ENCODE assay signal across 1 cellular context in genomic region chr6:25907475-25908014, GRCh38.
TF ChIP-seq lines count a peak whose summit lies in the region.

No MANE protein-coding gene starts in this region.

TF ChIP-seq in HepG2, 621 proteins besides CTCF, POLR2A, EP300 and RAD21 (continued from another document and continues in another):
- peak; percentile 83; the same call in 1 of the 2 replicates for TF ChIP-seq MYPOP (CRISPR knock-in tag; IDR thresholded peaks at IDR 0.05)
- peak; percentile 61; the same call in 1 of the 2 replicates for TF ChIP-seq MIER2 (CRISPR knock-in tag; IDR thresholded peaks at IDR 0.05)
- peak; percentile 75 for TF ChIP-seq MAFF (IDR thresholded peaks at IDR 0.05; ENCODE audit: low read depth, low read length)
- peak; percentile 85 for TF ChIP-seq MEF2D (CRISPR knock-in tag; IDR thresholded peaks at IDR 0.05)
- peak; percentile 89 for TF ChIP-seq HOMEZ (CRISPR knock-in tag; IDR thresholded peaks at IDR 0.05; ENCODE audit: low read depth)
- no peak for TF ChIP-seq GTF2F1 (IDR thresholded peaks at IDR 0.05; ENCODE audit: low read length)
- TF ChIP-seq ZNF891 (CRISPR knock-in tag; IDR thresholded peaks at IDR 0.05) = no peak
- no peak for TF ChIP-seq RFX5 (IDR thresholded peaks at IDR 0.05; ENCODE audit: low read depth, low read length)
- TF ChIP-seq HMG20B (CRISPR knock-in tag; conservative IDR thresholded peaks at IDR 0.05) = no peak
- no peak for TF ChIP-seq TERF1 (CRISPR knock-in tag; IDR thresholded peaks at IDR 0.05)
- no peak for TF ChIP-seq ZNF329 (CRISPR knock-in tag; IDR thresholded peaks at IDR 0.05; ENCODE audit: low read depth)
- no peak for TF ChIP-seq SATB2 (CRISPR knock-in tag; IDR thresholded peaks at IDR 0.05)
- TF ChIP-seq ZNF30 (CRISPR knock-in tag; IDR thresholded peaks at IDR 0.05) = no peak
- 0 out of 2 replicates have a peak, but pooled peaks have one; percentile 28 for TF ChIP-seq ZMAT3 (CRISPR knock-in tag; conservative IDR thresholded peaks at IDR 0.05)
- TF ChIP-seq GMEB1 (CRISPR knock-in tag; IDR thresholded peaks at IDR 0.05; ENCODE audit: borderline replicate concordance) = peak; percentile 39; the same call in 1 of the 2 replicates
- peak; percentile 98 for TF ChIP-seq PAXIP1 (CRISPR knock-in tag; conservative IDR thresholded peaks at IDR 0.05)
- no peak for TF ChIP-seq CBFB (CRISPR knock-in tag; IDR thresholded peaks at IDR 0.05)
- TF ChIP-seq RBFOX2 (IDR thresholded peaks at IDR 0.05; ENCODE audit: low read depth, low read length) = no peak
- peak; percentile 88; the same call in 1 of the 2 replicates for TF ChIP-seq ZNF816 (CRISPR knock-in tag; IDR thresholded peaks at IDR 0.05; ENCODE audit: borderline replicate concordance)
- no peak for TF ChIP-seq ATF6 (CRISPR knock-in tag; conservative IDR thresholded peaks at IDR 0.05)
- TF ChIP-seq PRDM4 (CRISPR knock-in tag; IDR thresholded peaks at IDR 0.05; ENCODE audit: borderline replicate concordance) = no peak
- TF ChIP-seq ZNF580 (CRISPR knock-in tag; IDR thresholded peaks at IDR 0.05; ENCODE audit: borderline replicate concordance, low read depth) = 0 out of 2 replicates have a peak, but pooled peaks have one; percentile 22
- TF ChIP-seq ZNF12 (CRISPR knock-in tag; IDR thresholded peaks at IDR 0.05) = peak; percentile 52; the same call in 1 of the 2 replicates
- TF ChIP-seq ATF3 (CRISPR knock-in tag; IDR thresholded peaks at IDR 0.05) = no peak
- no peak for TF ChIP-seq ZSCAN21 (CRISPR knock-in tag; IDR thresholded peaks at IDR 0.05; ENCODE audit: borderline replicate concordance)
- no peak; the same call in 1 of the 2 replicates for TF ChIP-seq SSRP1 (CRISPR knock-in tag; IDR thresholded peaks at IDR 0.05)
- TF ChIP-seq FOSL2 (CRISPR knock-in tag; IDR thresholded peaks at IDR 0.05) = peak; percentile 89
- TF ChIP-seq ZBTB38 (CRISPR knock-in tag; IDR thresholded peaks at IDR 0.05) = no peak
- no peak for TF ChIP-seq CHD4 (IDR thresholded peaks at IDR 0.05; ENCODE audit: borderline replicate concordance, low read length)
- peak; percentile 74 for TF ChIP-seq HNF4A (CRISPR knock-in tag; IDR thresholded peaks at IDR 0.05)
- TF ChIP-seq RNF219 (CRISPR knock-in tag; IDR thresholded peaks at IDR 0.05) = peak; percentile 60; the same call in 1 of the 2 replicates
- TF ChIP-seq CREB1 (IDR thresholded peaks at IDR 0.05) = no peak
- TF ChIP-seq CREB1 (CRISPR knock-in tag; IDR thresholded peaks at IDR 0.05) = peak; percentile 70
- TF ChIP-seq E2F2 (CRISPR knock-in tag; IDR thresholded peaks at IDR 0.05; ENCODE audit: borderline replicate concordance) = no peak
- no peak for TF ChIP-seq ZNF746 (CRISPR knock-in tag; IDR thresholded peaks at IDR 0.05)
- no peak for TF ChIP-seq ZNF296 (CRISPR knock-in tag; conservative IDR thresholded peaks at IDR 0.05)
- TF ChIP-seq HOXA5 (CRISPR knock-in tag; IDR thresholded peaks at IDR 0.05) = peak; percentile 87
- peak; percentile 54; the same call in 1 of the 2 replicates for TF ChIP-seq ONECUT2 (CRISPR knock-in tag; IDR thresholded peaks at IDR 0.05)
- TF ChIP-seq ZBTB8A (CRISPR knock-in tag; IDR thresholded peaks at IDR 0.05; ENCODE audit: borderline replicate concordance, low read depth) = no peak
- TF ChIP-seq ZNF557 (CRISPR knock-in tag; IDR thresholded peaks at IDR 0.05) = 0 out of 2 replicates have a peak, but pooled peaks have one; percentile 43
